In genomic region chr20:59269396-59270025, GRCh38 we compare ENCODE assay signal across 27 cellular contexts. TPM values are rescaled to one million over a fixed set of nuclear protein-coding genes. Genes with fewer than 3 reads are reported as not detected.
DNase-seq lines count a peak whose midpoint lies in the region; ATAC-seq, FAIRE-seq and TF ChIP-seq lines count a peak whose summit lies in the region.
"Had no signal": no experiment of that assay in that cellular context is flagged by ENCODE, and none has a peak within 500 bp of the region (broad histone marks: within the 10 kb centered on the region; RNA-seq: fewer than 3 reads in every experiment).

No MANE protein-coding gene starts in this region.

- no peaks in the 10 kb centered on the region for H3K9me3 Mint-ChIP-seq in central memory CD8-positive, alpha-beta T cell
- H3K9me3 Mint-ChIP-seq in progenitor cell of endocrine pancreas (ENCODE audit: low read depth) (no peaks in the 10 kb centered on the region), nephron progenitor cell (no peaks in the 10 kb centered on the region)
- H3K9me3 Mint-ChIP-seq: naive B cell had no signal

- no peak overlapping the region for H3K4me3 Mint-ChIP-seq in central memory CD8-positive, alpha-beta T cell
- peak overlapping the region; percentile 10 for H3K4me3 Mint-ChIP-seq in progenitor cell of endocrine pancreas (ENCODE audit: low read depth)
- H3K4me3 Mint-ChIP-seq in nephron progenitor cell = no peak overlapping the region
- H3K4me3 Mint-ChIP-seq: CD4-positive, CD25-positive, alpha-beta regulatory T cell; memory B cell; naive B cell had no signal

- H3K27ac Mint-ChIP-seq in central memory CD8-positive, alpha-beta T cell (ENCODE audit: low read depth) = no peak overlapping the region
- H3K27ac Mint-ChIP-seq in progenitor cell of endocrine pancreas (peak overlapping the region; percentile 87), nephron progenitor cell (no peak overlapping the region)
- H3K27ac Mint-ChIP-seq: CD4-positive, CD25-positive, alpha-beta regulatory T cell; memory B cell; naive B cell had no signal

- no peak for TF ChIP-seq CTCF in progenitor cell of endocrine pancreas (IDR thresholded peaks at IDR 0.05; ENCODE audit: unreplicated experiment)
- TF ChIP-seq CTCF in nephron progenitor cell (IDR thresholded peaks at IDR 0.05) = no peak

- DNase-seq in GM12891 (ENCODE audit: insufficient read length, low spot score) (no peak), NCI-H69 (lab: John Stamatoyannopoulos, UW) (peak; percentile 74), progenitor cell of endocrine pancreas (ENCODE audit: low spot score, unreplicated experiment) (no peak), GM19240 (ENCODE audit: insufficient read length, low spot score) (no peak), nephron progenitor cell (no peak), occipital lobe (lab: John Stamatoyannopoulos, UW) (no peak)
- DNase-seq in central memory CD8-positive, alpha-beta T cell (ENCODE audit: low spot score in 2 of 2) = no peak
- DNase-seq: activated CD8-positive, alpha-beta memory T cell treated with anti-CD3 and anti-CD28 coated beads, Interleukin-2, amount 50 U/mL, for 48 hours; activated effector memory CD4-positive, alpha-beta T cell treated with Interleukin-2 at 50 U/mL for 16 hours; amniotic stem cell; CD4-positive, CD25-positive, alpha-beta regulatory T cell; cortex of kidney; DMS 273 treated with DMSO at 0.1 percent for 48 hours; KG1; naive B cell; NCI-H1436 treated with DMSO at 0.1 percent for 48 hours; NCI-H2171 treated with DMSO at 0.1 percent for 48 hours; OCI-M1; SHP77; stimulated activated CD8-positive, alpha-beta memory T cell treated with anti-CD3 and anti-CD28 coated beads, Interleukin-4, amount 100 ng/mL, for 48 hours; uterus had no signal

- FAIRE-seq in GM12891 (lab: Jason Lieb, UNC) = no peak
- FAIRE-seq: GM18507, TTC549 had no signal

- ATAC-seq in central memory CD8-positive, alpha-beta T cell (replicated peaks; ENCODE audit: extremely low read depth, poor library complexity, severe bottlenecking) = peak; percentile 36
- ATAC-seq: sciatic nerve had no signal

- TF ChIP-seq POLR2A in GM12891 (IDR thresholded peaks at IDR 0.05; ENCODE audit: low read depth, low read length) = no peak

- peaks cover 26% of the 10 kb centered on the region for H3K4me1 Mint-ChIP-seq in central memory CD8-positive, alpha-beta T cell
- peaks cover 18% of the 10 kb centered on the region for H3K4me1 Mint-ChIP-seq in progenitor cell of endocrine pancreas (ENCODE audit: low read depth)
- H3K4me1 Mint-ChIP-seq in nephron progenitor cell = peaks cover 27% of the 10 kb centered on the region

- peaks cover 49% of the 10 kb centered on the region for H3K27me3 Mint-ChIP-seq in central memory CD8-positive, alpha-beta T cell
- H3K27me3 Mint-ChIP-seq in progenitor cell of endocrine pancreas (peaks cover 54% of the 10 kb centered on the region), nephron progenitor cell (ENCODE audit: low read depth, poor library complexity) (peaks cover 22% of the 10 kb centered on the region)

- no peaks in the 10 kb centered on the region for H3K36me3 Mint-ChIP-seq in central memory CD8-positive, alpha-beta T cell (ENCODE audit: insufficient read depth)
- H3K36me3 Mint-ChIP-seq in progenitor cell of endocrine pancreas (ENCODE audit: insufficient read depth) (no peaks in the 10 kb centered on the region), nephron progenitor cell (ENCODE audit: low read depth) (no peaks in the 10 kb centered on the region)
- H3K36me3 Mint-ChIP-seq: CD4-positive, CD25-positive, alpha-beta regulatory T cell; memory B cell; naive B cell had no signal

TF ChIP-seq in GM12891, 5 proteins besides CTCF, POLR2A, EP300 and RAD21:
- TF ChIP-seq TAF1 (IDR thresholded peaks at IDR 0.05; ENCODE audit: low read depth, low read length) (no peak), SPI1 (IDR thresholded peaks at IDR 0.05; ENCODE audit: low read depth, low read length) (no peak), PAX5 (IDR thresholded peaks at IDR 0.05; ENCODE audit: insufficient read depth, low read length, severe bottlenecking) (peak; percentile 26), POLR2AphosphoS5 (IDR thresholded peaks at IDR 0.05; ENCODE audit: low read depth, low read length) (no peak)

RNA-seq across cellular contexts. Expression of gene EDN3, which starts 30.9 kb away (rescaled TPM):
- polyA plus RNA-seq in GM12891 (2012; ENCODE audit: low read depth, missing spikeins) = not detected
- total RNA-seq in progenitor cell of endocrine pancreas = 3.6 and 4.7 TPM in 2 replicates
- 1.7 TPM for total RNA-seq in occipital lobe
- total RNA-seq: fibroblast of lung, HT-29, sciatic nerve had no signal
- polyA plus RNA-seq: CD4-positive, CD25-positive, alpha-beta regulatory T cell; fibroblast of lung had no signal
